1 cellular context compared by ENCODE assay signal in genomic region chr19:21020298-21021227, GRCh38.
TF ChIP-seq lines count a peak whose summit lies in the region.

Gene ZNF430, plus strand, starts transcription at chr19:21020657. Its CDS starts 144 bp downstream, at chr19:21020801.

TF ChIP-seq in HepG2, 621 proteins besides CTCF, POLR2A, EP300 and RAD21 (continued from another document and continues in another):
- no peak for TF ChIP-seq ZBTB44 (CRISPR knock-in tag; IDR thresholded peaks at IDR 0.05)
- no peak for TF ChIP-seq CENPBD1 (CRISPR knock-in tag; IDR thresholded peaks at IDR 0.05; ENCODE audit: borderline replicate concordance, low read depth)
- TF ChIP-seq DDIT3 (CRISPR knock-in tag; IDR thresholded peaks at IDR 0.05) = no peak
- TF ChIP-seq ZNF678 (CRISPR knock-in tag; IDR thresholded peaks at IDR 0.05) = no peak
- TF ChIP-seq FOXP1 (IDR thresholded peaks at IDR 0.05) = no peak
- no peak for TF ChIP-seq FOXP1 (CRISPR knock-in tag; IDR thresholded peaks at IDR 0.05)
- TF ChIP-seq ZNF407 (CRISPR knock-in tag; IDR thresholded peaks at IDR 0.05; ENCODE audit: not compliant biosample characterization) = no peak
- no peak for TF ChIP-seq SIX1 (CRISPR knock-in tag; IDR thresholded peaks at IDR 0.05; ENCODE audit: borderline replicate concordance)
- TF ChIP-seq ZKSCAN8 (CRISPR knock-in tag; IDR thresholded peaks at IDR 0.05; ENCODE audit: borderline replicate concordance) = no peak
- TF ChIP-seq FOXK2 (IDR thresholded peaks at IDR 0.05) = no peak
- TF ChIP-seq ATF7 (IDR thresholded peaks at IDR 0.05) = no peak
- no peak for TF ChIP-seq ATF7 (CRISPR knock-in tag; IDR thresholded peaks at IDR 0.05)
- TF ChIP-seq ZNF589 (CRISPR knock-in tag; conservative IDR thresholded peaks at IDR 0.05) = no peak
- TF ChIP-seq SP2 (CRISPR knock-in tag; IDR thresholded peaks at IDR 0.05) = peak; percentile 91
- no peak for TF ChIP-seq AHR (CRISPR knock-in tag; IDR thresholded peaks at IDR 0.05)
- no peak for TF ChIP-seq ZNF225 (CRISPR knock-in tag; IDR thresholded peaks at IDR 0.05)
- peak; percentile 88 for TF ChIP-seq TFDP2 (CRISPR knock-in tag; IDR thresholded peaks at IDR 0.05)
- peak; percentile 58 for TF ChIP-seq HNRNPLL (IDR thresholded peaks at IDR 0.05; ENCODE audit: low read depth, low read length, poor library complexity, severe bottlenecking)
- TF ChIP-seq ZNF282 (IDR thresholded peaks at IDR 0.05; ENCODE audit: partially characterized antibody) = no peak
- TF ChIP-seq ZNF740 (CRISPR knock-in tag; IDR thresholded peaks at IDR 0.05) = no peak
- TF ChIP-seq ISL2 (CRISPR knock-in tag; IDR thresholded peaks at IDR 0.05) = no peak
- no peak for TF ChIP-seq ZMAT5 (CRISPR knock-in tag; IDR thresholded peaks at IDR 0.05; ENCODE audit: borderline replicate concordance, low read depth)
- TF ChIP-seq THRA (CRISPR knock-in tag; IDR thresholded peaks at IDR 0.05; ENCODE audit: borderline replicate concordance) = no peak
- TF ChIP-seq TRIM22 (IDR thresholded peaks at IDR 0.05) = no peak
- TF ChIP-seq ZNF235 (CRISPR knock-in tag; IDR thresholded peaks at IDR 0.05; ENCODE audit: borderline replicate concordance) = peak; percentile 68; the same call in 1 of the 2 replicates
- TF ChIP-seq ZNF569 (CRISPR knock-in tag; IDR thresholded peaks at IDR 0.05; ENCODE audit: borderline replicate concordance) = no peak
- TF ChIP-seq TRAFD1 (CRISPR knock-in tag; IDR thresholded peaks at IDR 0.05; ENCODE audit: borderline replicate concordance) = no peak
- TF ChIP-seq KLF12 (CRISPR knock-in tag; IDR thresholded peaks at IDR 0.05; ENCODE audit: borderline replicate concordance) = no peak
- TF ChIP-seq ZNF839 (CRISPR knock-in tag; IDR thresholded peaks at IDR 0.05; ENCODE audit: borderline replicate concordance) = no peak
- no peak for TF ChIP-seq LBX2 (CRISPR knock-in tag; IDR thresholded peaks at IDR 0.05; ENCODE audit: borderline replicate concordance)
- TF ChIP-seq ARNT2 (CRISPR knock-in tag; IDR thresholded peaks at IDR 0.05; ENCODE audit: low read depth) = no peak
- no peak for TF ChIP-seq ZNF672 (CRISPR knock-in tag; IDR thresholded peaks at IDR 0.05)
- TF ChIP-seq ZGPAT (CRISPR knock-in tag; IDR thresholded peaks at IDR 0.05) = no peak
- TF ChIP-seq BRD4 (CRISPR knock-in tag; IDR thresholded peaks at IDR 0.05) = peak; percentile 64; the same call in 1 of the 2 replicates
- no peak for TF ChIP-seq ZMAT3 (CRISPR knock-in tag; conservative IDR thresholded peaks at IDR 0.05)
- TF ChIP-seq CSRNP1 (CRISPR knock-in tag; IDR thresholded peaks at IDR 0.05) = no peak
- TF ChIP-seq ZNF782 (CRISPR knock-in tag; IDR thresholded peaks at IDR 0.05; ENCODE audit: borderline replicate concordance) = no peak
- no peak for TF ChIP-seq ZNF547 (CRISPR knock-in tag; IDR thresholded peaks at IDR 0.05)
